In genomic region chrX:66017659-66018170, GRCh38 we compare ENCODE assay signal across 15 cellular contexts. TPM values are rescaled to one million over a fixed set of nuclear protein-coding genes. Genes with fewer than 3 reads are reported as not detected.
DNase-seq lines count a peak whose midpoint lies in the region; ATAC-seq and TF ChIP-seq lines count a peak whose summit lies in the region.
"Had no signal": no experiment of that assay in that cellular context is flagged by ENCODE, and none has a peak within 500 bp of the region (broad histone marks: within the 10 kb centered on the region; RNA-seq: fewer than 3 reads in every experiment).

No MANE protein-coding gene starts in this region.

- peak overlapping the region in 7 of 8 donors; percentile 0 to 71 (median 37) for H3K27ac Mint-ChIP-seq in CD8-positive, alpha-beta memory T cell
- H3K27ac Mint-ChIP-seq in activated naive CD8-positive, alpha-beta T cell treated with anti-CD3 and anti-CD28 coated beads, Interleukin-2, amount 50 U/mL, for 24 hours, result peak overlapping the region; percentile 32
- H3K27ac Mint-ChIP-seq in natural killer cell treated with Interleukin-12 subunit alpha and Interleukin-12 subunit beta and Interleukin-15 and Interleukin-18, amount 100 ng/mL, for 72 hours, result peak overlapping the region; percentile 91 to 94
- H3K27ac Mint-ChIP-seq in nephron progenitor cell, result no peak overlapping the region
- H3K27ac Mint-ChIP-seq: mesothelial cell of epicardium had no signal

- ATAC-seq in activated naive CD8-positive, alpha-beta T cell treated with anti-CD3 and anti-CD28 coated beads, Interleukin-2, amount 50 U/mL, for 24 hours, result no peak
- no peak for ATAC-seq in natural killer cell treated with Interleukin-12 subunit alpha and Interleukin-12 subunit beta and Interleukin-15 and Interleukin-18, amount 100 ng/mL, for 72 hours
- ATAC-seq in left lobe of liver, result no peak

- no peaks in the 10 kb centered on the region for H3K9me3 ChIP-seq in CD8-positive, alpha-beta memory T cell (ENCODE audit: low read length)
- no peaks in the 10 kb centered on the region for H3K9me3 ChIP-seq in KOPT-K1 (ENCODE audit: insufficient read depth, low read length, poor library complexity, severe bottlenecking)
- H3K9me3 ChIP-seq: Caco-2 had no signal

- POLR2A ChIA-PET in CD8-positive, alpha-beta memory T cell (lab: Charles Lee), result no interaction called here

- H3K27me3 Mint-ChIP-seq in CD8-positive, alpha-beta memory T cell, result peaks cover 0 to 2% of the 10 kb centered on the region in 2 donors
- H3K27me3 Mint-ChIP-seq in activated naive CD8-positive, alpha-beta T cell treated with anti-CD3 and anti-CD28 coated beads, Interleukin-2, amount 50 U/mL, for 24 hours, result no peaks in the 10 kb centered on the region
- H3K27me3 Mint-ChIP-seq in natural killer cell treated with Interleukin-12 subunit alpha and Interleukin-12 subunit beta and Interleukin-15 and Interleukin-18, amount 100 ng/mL, for 72 hours, result no peaks in the 10 kb centered on the region
- H3K27me3 Mint-ChIP-seq in nephron progenitor cell (ENCODE audit: low read depth, poor library complexity), result no peaks in the 10 kb centered on the region

- H3K4me3 ChIP-seq in CD8-positive, alpha-beta memory T cell (ENCODE audit: low read length), result peak overlapping the region; percentile 19

- no peak for DNase-seq in CD8-positive, alpha-beta memory T cell
- DNase-seq in activated naive CD8-positive, alpha-beta T cell treated with anti-CD3 and anti-CD28 coated beads, Interleukin-2, amount 50 U/mL, for 24 hours, result no peak
- DNase-seq in natural killer cell treated with Interleukin-12 subunit alpha and Interleukin-12 subunit beta and Interleukin-15 and Interleukin-18, amount 100 ng/mL, for 72 hours (ENCODE audit: low spot score), result no peak
- DNase-seq in DMS53 (lab: John Stamatoyannopoulos, UW) (no peak), left lobe of liver (ENCODE audit: low spot score) (no peak), nephron progenitor cell (no peak), cardiac septum (ENCODE audit: low spot score) (no peak)
- DNase-seq: activated CD4-positive, CD25-positive, alpha-beta regulatory T cell; Caco-2; NCI-H1417 treated with DMSO at 0.1 percent for 48 hours; retina; stimulated activated CD4-positive, alpha-beta T cell treated with anti-CD3 and anti-CD28 coated beads, Interleukin-4, amount 100 ng/mL, for 4 hours had no signal

- H3K27ac ChIP-seq in CD8-positive, alpha-beta memory T cell (ENCODE audit: low read depth, low read length), result peak overlapping the region; percentile 70
- H3K27ac ChIP-seq in KOPT-K1 (ENCODE audit: low read depth, low read length, poor library complexity, severe bottlenecking), result peak overlapping the region; percentile 96

- H3K36me3 Mint-ChIP-seq in CD8-positive, alpha-beta memory T cell, result peaks cover 0 to 2% (median 0%) of the 10 kb centered on the region in 3 donors
- H3K36me3 Mint-ChIP-seq in activated naive CD8-positive, alpha-beta T cell treated with anti-CD3 and anti-CD28 coated beads, Interleukin-2, amount 50 U/mL, for 24 hours (ENCODE audit: low read depth), result peaks cover 2% of the 10 kb centered on the region
- H3K36me3 Mint-ChIP-seq in natural killer cell treated with Interleukin-12 subunit alpha and Interleukin-12 subunit beta and Interleukin-15 and Interleukin-18, amount 100 ng/mL, for 72 hours, result peaks cover 12% of the 10 kb centered on the region
- no peaks in the 10 kb centered on the region for H3K36me3 Mint-ChIP-seq in nephron progenitor cell (ENCODE audit: low read depth)
- H3K36me3 Mint-ChIP-seq: mesothelial cell of epicardium had no signal

- H3K4me1 ChIP-seq in CD8-positive, alpha-beta memory T cell (ENCODE audit: insufficient read depth, low read length), result peaks cover 90% of the 10 kb centered on the region
- H3K4me1 ChIP-seq: Caco-2 had no signal

- H3K4me3 Mint-ChIP-seq in CD8-positive, alpha-beta memory T cell, result peak overlapping the region in 4 of 7 donors; percentile 9 to 23 (median 18)
- no peak overlapping the region for H3K4me3 Mint-ChIP-seq in activated naive CD8-positive, alpha-beta T cell treated with anti-CD3 and anti-CD28 coated beads, Interleukin-2, amount 50 U/mL, for 24 hours
- H3K4me3 Mint-ChIP-seq in natural killer cell treated with Interleukin-12 subunit alpha and Interleukin-12 subunit beta and Interleukin-15 and Interleukin-18, amount 100 ng/mL, for 72 hours, result peak overlapping the region; percentile 79
- H3K4me3 Mint-ChIP-seq in nephron progenitor cell, result no peak overlapping the region
- H3K4me3 Mint-ChIP-seq: mesothelial cell of epicardium had no signal

- H3K9me3 Mint-ChIP-seq in CD8-positive, alpha-beta memory T cell, result no peaks in the 10 kb centered on the region
- no peaks in the 10 kb centered on the region for H3K9me3 Mint-ChIP-seq in activated naive CD8-positive, alpha-beta T cell treated with anti-CD3 and anti-CD28 coated beads, Interleukin-2, amount 50 U/mL, for 24 hours
- H3K9me3 Mint-ChIP-seq in natural killer cell treated with Interleukin-12 subunit alpha and Interleukin-12 subunit beta and Interleukin-15 and Interleukin-18, amount 100 ng/mL, for 72 hours, result no peaks in the 10 kb centered on the region
- H3K9me3 Mint-ChIP-seq in nephron progenitor cell, result peaks cover 30% of the 10 kb centered on the region

- no peak for TF ChIP-seq CTCF in nephron progenitor cell (IDR thresholded peaks at IDR 0.05)

- intact Hi-C loops in cardiac septum (cut with DNase I), result no loop called here

- no peaks in the 10 kb centered on the region for H3K27me3 ChIP-seq in CD8-positive, alpha-beta memory T cell (ENCODE audit: insufficient read depth, low read length, poor library complexity, severe bottlenecking)

- no peaks in the 10 kb centered on the region for H3K36me3 ChIP-seq in CD8-positive, alpha-beta memory T cell (ENCODE audit: insufficient read depth, low read length)
- no peaks in the 10 kb centered on the region for H3K36me3 ChIP-seq in KOPT-K1 (ENCODE audit: insufficient read depth, low read length)

- CTCF ChIA-PET in CD8-positive, alpha-beta memory T cell (lab: Charles Lee), result interaction anchor here (1.2 to 1.3 kb wide), 2 partner anchors 9 to 10 kb away, joined by 3 read pairs; no protein-coding TSS in a partner anchor

- peaks cover 58 to 91% (median 84%) of the 10 kb centered on the region in 3 donors for H3K4me1 Mint-ChIP-seq in CD8-positive, alpha-beta memory T cell
- H3K4me1 Mint-ChIP-seq in activated naive CD8-positive, alpha-beta T cell treated with anti-CD3 and anti-CD28 coated beads, Interleukin-2, amount 50 U/mL, for 24 hours, result peaks cover 84% of the 10 kb centered on the region
- H3K4me1 Mint-ChIP-seq in natural killer cell treated with Interleukin-12 subunit alpha and Interleukin-12 subunit beta and Interleukin-15 and Interleukin-18, amount 100 ng/mL, for 72 hours (ENCODE audit: low read depth in 2 of 2), result peaks cover 73 to 77% of the 10 kb centered on the region in 2 donors
- no peaks in the 10 kb centered on the region for H3K4me1 Mint-ChIP-seq in nephron progenitor cell

RNA-seq across cellular contexts. Expression of gene VSIG4, which starts 22.2 kb away (rescaled TPM):
- total RNA-seq in CD8-positive, alpha-beta memory T cell, result under 1 TPM; 0.64 to 0.68 TPM
- polyA plus RNA-seq in CD8-positive, alpha-beta memory T cell, result 2.5 TPM
- not detected for total RNA-seq in natural killer cell treated with Interleukin-12 subunit alpha and Interleukin-12 subunit beta and Interleukin-15 and Interleukin-18, amount 100 ng/mL, for 72 hours
- total RNA-seq in left lobe of liver (16.1 TPM), cardiac septum (8.1 TPM)
- total RNA-seq: Caco-2, mesothelial cell of epicardium, SK-MEL-5 had no signal

Comparison
In these comparisons a context has a peak if more than half of its experiments do, and no peak if none do; other contexts are left out.
1. H3K4me3 Mint-ChIP-seq: peak in CD8-positive, alpha-beta memory T cell (4 of 7) and natural killer cell treated with Interleukin-12 subunit alpha and Interleukin-12 subunit beta and Interleukin-15 and Interleukin-18, amount 100 ng/mL, for 72 hours (single experiment); none in activated naive CD8-positive, alpha-beta T cell treated with anti-CD3 and anti-CD28 coated beads, Interleukin-2, amount 50 U/mL, for 24 hours (single experiment) and nephron progenitor cell (single experiment).